ENCODE assay signal across 7 cellular contexts in the genomic region with DNA sequence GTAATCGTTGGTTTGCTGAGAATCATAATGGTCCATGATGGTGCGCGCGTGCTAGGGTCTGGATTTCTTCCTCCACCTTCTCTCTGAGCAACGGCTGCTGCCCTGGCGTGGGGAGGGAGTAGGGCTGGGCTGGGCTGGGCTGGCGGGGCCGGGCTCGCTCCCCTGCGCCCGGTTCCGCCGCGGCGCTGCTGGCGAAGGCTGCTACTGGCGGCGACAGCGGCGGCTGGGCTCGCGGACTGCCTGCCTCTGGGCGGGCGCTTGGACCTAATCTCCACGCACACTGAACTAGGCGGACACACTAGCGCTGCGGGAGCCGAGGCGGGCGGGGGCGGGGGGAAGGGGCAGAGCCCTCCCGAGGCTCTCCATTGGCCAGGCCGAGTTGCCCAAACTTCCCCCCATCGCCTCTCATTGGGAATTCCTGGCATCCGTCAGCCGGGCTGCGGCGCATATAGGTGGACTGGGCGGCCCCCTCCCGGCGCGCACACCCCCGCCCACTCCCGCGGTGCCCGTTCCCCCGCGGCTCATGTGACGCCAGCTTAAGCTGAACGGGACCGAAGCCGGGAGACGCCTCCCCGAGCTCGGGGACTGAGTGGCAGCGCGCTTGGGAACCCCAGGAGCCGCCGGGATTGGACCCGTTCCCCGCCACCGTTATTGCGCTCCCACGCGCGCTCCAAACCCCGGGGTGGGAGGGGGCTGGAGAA. TPM values are rescaled to one million over a fixed set of nuclear protein-coding genes. Genes with fewer than 3 reads are reported as not detected.
A peak's percentile ranks its signal among the peaks of the same experiment; 100 is the strongest.
DNase-seq lines count a peak whose midpoint lies in the region; ATAC-seq and TF ChIP-seq lines count a peak whose summit lies in the region.

A gene (minus strand): TSS at position 282 of the 701 bp plus-strand sequence. CDS start 246 bp downstream, at position 36.

- TF ChIP-seq CTCF in SU-DHL-6 (IDR thresholded peaks at IDR 0.05; ENCODE audit: insufficient read depth, low read length, poor library complexity, severe bottlenecking): no peak
- TF ChIP-seq CTCF in thoracic aorta (IDR thresholded peaks at IDR 0.05): no peak

- H3K9ac ChIP-seq in SU-DHL-6 (ENCODE audit: low read length): no peak within 1 kb of the TSS

- H3K9me3 ChIP-seq in SU-DHL-6 (ENCODE audit: insufficient read depth, low read length): no peaks in the 10 kb centered on the region
- H3K9me3 ChIP-seq in thoracic aorta: no peaks in the 10 kb centered on the region

- H3K27ac ChIP-seq in SU-DHL-6 (ENCODE audit: low read depth, low read length) (no peak within 1 kb of the TSS), thoracic aorta (peak within 1 kb of the TSS; percentile 100)

- ATAC-seq in GM18907 (IDR thresholded peaks at IDR 0.05; ENCODE audit: unreplicated experiment) (peak; percentile 45), thoracic aorta (ENCODE audit: insufficient number of reproducible peaks, low FRiP score, low read depth) (peak; percentile 63)

- DNase-seq in NCI-H1105 treated with DMSO at 0.1 percent for 48 hours (lab: John Stamatoyannopoulos, UW): peak; percentile 92
- DNase-seq in activated naive CD8-positive, alpha-beta T cell treated with anti-CD3 and anti-CD28 coated beads, Interleukin-2, amount 50 U/mL, for 16 hours (ENCODE audit: low read depth, low spot score): peak; percentile 50
- peak; percentile 99 for DNase-seq in glomerular visceral epithelial cell (ENCODE audit: extremely low spot score)
- DNase-seq in non-pigmented ciliary epithelial cell (ENCODE audit: low read depth): peak; percentile 86
- peak; percentile 89 for DNase-seq in thoracic aorta (ENCODE audit: low spot score)

- H3K4me1 ChIP-seq in thoracic aorta (ENCODE audit: control insufficient read depth in 1 of 2, low read depth in 2 of 2): peaks cover 33 to 68% of the 10 kb centered on the region in 2 donors

- H3K36me3 ChIP-seq in SU-DHL-6 (ENCODE audit: low read length): no peaks in the 10 kb centered on the region
- peaks cover 8% of the 10 kb centered on the region for H3K36me3 ChIP-seq in thoracic aorta

- H3K27me3 ChIP-seq in SU-DHL-6 (ENCODE audit: low read length): no peaks in the 10 kb centered on the region
- H3K27me3 ChIP-seq in thoracic aorta (replicated peaks; ENCODE audit: insufficient read depth): no peaks in the 10 kb centered on the region

- H3K79me2 ChIP-seq in SU-DHL-6 (ENCODE audit: insufficient read depth, low read length): no peaks in the 10 kb centered on the region

- H3K9me2 ChIP-seq in SU-DHL-6 (replicated peaks; ENCODE audit: insufficient read depth, low read length): no peaks in the 10 kb centered on the region

- H3F3A ChIP-seq in SU-DHL-6 (ENCODE audit: insufficient read depth): no peaks in the 10 kb centered on the region

- H4K20me1 ChIP-seq in SU-DHL-6 (ENCODE audit: low read depth, low read length): no peaks in the 10 kb centered on the region

- H2AFZ ChIP-seq in SU-DHL-6 (ENCODE audit: low read depth, low read length, severe bottlenecking): no peak within 1 kb of the TSS

- peak within 1 kb of the TSS; percentile 40 for H3K4me2 ChIP-seq in SU-DHL-6 (ENCODE audit: low read depth, low read length, poor library complexity, severe bottlenecking)

- peak within 1 kb of the TSS; percentile 18 for H3K4me3 ChIP-seq in SU-DHL-6 (ENCODE audit: insufficient read depth, low read length, poor library complexity, severe bottlenecking)
- H3K4me3 ChIP-seq in thoracic aorta: peak within 1 kb of the TSS; percentile 99

RNA-seq across cellular contexts. Expression of the gene that starts here (rescaled TPM):
- 1,000 to 10,000 TPM; 1,201 to 1,291 TPM for total RNA-seq in thoracic aorta
